Comparison of ENCODE assay signal across 8 cellular contexts in the genomic region with DNA sequence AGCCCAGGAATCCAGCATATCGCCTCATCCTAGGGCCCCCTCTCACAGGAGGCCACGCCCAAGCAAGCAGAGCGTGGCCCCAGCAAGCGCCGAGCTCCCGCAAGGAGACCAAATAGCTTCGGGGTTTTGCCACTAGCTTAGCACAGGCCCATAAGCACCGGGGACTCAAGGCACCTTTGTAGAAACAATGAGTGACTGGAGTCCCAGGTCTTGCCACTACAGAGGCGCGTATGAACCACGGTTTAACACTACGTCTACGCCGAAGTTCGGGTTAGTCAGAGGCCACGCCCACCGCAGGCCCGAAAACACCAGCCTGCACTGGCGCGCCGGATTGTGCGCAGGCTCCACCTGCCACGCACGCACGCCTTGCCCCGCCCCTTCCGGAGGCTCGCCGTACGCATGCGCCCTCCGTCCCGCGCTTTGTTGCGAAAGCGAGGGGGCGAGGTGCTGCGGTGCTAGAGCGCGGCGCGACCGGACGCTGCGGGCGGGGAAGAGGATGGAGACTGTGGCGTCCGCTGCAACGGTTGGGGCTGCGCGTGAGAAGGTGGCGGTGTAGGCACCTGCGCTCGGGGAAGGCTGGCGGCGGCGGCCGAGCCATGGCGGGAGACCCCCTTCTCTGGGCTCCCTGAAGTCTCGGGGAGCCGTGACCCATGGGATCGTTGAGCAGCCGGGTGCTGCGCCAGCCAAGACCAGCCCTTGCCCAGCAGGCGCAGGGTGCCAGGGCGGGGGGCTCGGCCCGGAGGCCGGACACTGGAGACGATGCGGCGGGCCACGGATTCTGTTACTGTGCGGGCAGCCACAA. TPM values are rescaled to one million over a fixed set of nuclear protein-coding genes. Genes with fewer than 3 reads are reported as not detected.
DNase-seq lines count a peak whose midpoint lies in the region; ATAC-seq and TF ChIP-seq lines count a peak whose summit lies in the region.

Gene GMCL1 (plus strand): TSS at position 418 of the 802 bp plus-strand sequence. CDS start 233 bp downstream, at position 651.

- TF ChIP-seq CTCF in KMS-11 (conservative IDR thresholded peaks at IDR 0.05; ENCODE audit: low read depth, low read length) (no peak), Panc1 (IDR thresholded peaks at IDR 0.05) (no peak), esophagus muscularis mucosa (IDR thresholded peaks at IDR 0.05) (peak in 2 of 3 experiments; percentile 22 to 36)

- H3K79me2 ChIP-seq in KMS-11 (ENCODE audit: insufficient read depth, low read depth), result peaks cover 39% of the 10 kb centered on the region

- no TSS peak for BruUV-seq in Panc1 (replicated peaks; lab: Mats Ljungman, UMichigan)

- H3K9me3 ChIP-seq in Panc1 (ENCODE audit: control insufficient read depth, insufficient read depth, low read depth, low read length), result no peaks in the 10 kb centered on the region
- H3K9me3 ChIP-seq in esophagus muscularis mucosa, result no peaks in the 10 kb centered on the region
- H3K9me3 ChIP-seq in muscle layer of duodenum (ENCODE audit: control insufficient read depth in 1 of 2, low read length in 2 of 2), result no peaks in the 10 kb centered on the region

- in situ Hi-C loops in Panc1 (cut with HindIII; ENCODE audit: low pct_unique_long_range_greater_than_20kb, low sequenced_read_pairs), result no loop called here

- H3K27me3 ChIP-seq in KMS-11 (ENCODE audit: insufficient read depth, low read depth) (no peaks in the 10 kb centered on the region), Panc1 (ENCODE audit: control insufficient read depth, insufficient read depth, low read length) (no peaks in the 10 kb centered on the region), esophagus muscularis mucosa (no peaks in the 10 kb centered on the region), muscle layer of duodenum (ENCODE audit: low read depth, low read length) (no peaks in the 10 kb centered on the region)

- no peaks in the 10 kb centered on the region for H3K27me3 Mint-ChIP-seq in activated T-cell treated with anti-CD3 and anti-CD28 coated beads, Interleukin-2, amount 50 U/mL, for 4 hours (ENCODE audit: low read depth)

- intact Hi-C loops in Panc1 (cut with micrococcal nuclease; ENCODE audit: unreplicated experiment) (no loop called here), esophagus muscularis mucosa (cut with DNase I) (no loop called here)

- POLR2A ChIA-PET in Panc1 (lab: Charles Lee), result interaction anchor here (0.6 to 1.0 kb wide), 4 partner anchors 78 to 307 kb away, joined by 3 to 11 read pairs (median 6); partner anchors contain the start of gene ANXA4

- peak within 1 kb of the TSS; percentile 57 for H3K9ac ChIP-seq in KMS-11

- CTCF ChIA-PET in Panc1 (lab: Charles Lee), result interaction anchor here (0.6 kb wide), 1 partner anchor 105 kb away, joined by 3 read pairs; no protein-coding TSS in a partner anchor

- H3K4me3 Mint-ChIP-seq in activated T-cell treated with anti-CD3 and anti-CD28 coated beads, Interleukin-2, amount 50 U/mL, for 4 hours, result peak within 1 kb of the TSS; percentile 94

- H3K4me1 ChIP-seq in KMS-11 (ENCODE audit: low read depth, poor library complexity, severe bottlenecking), result peaks cover 32% of the 10 kb centered on the region
- peaks cover 9% of the 10 kb centered on the region for H3K4me1 ChIP-seq in Panc1 (ENCODE audit: control insufficient read depth, insufficient read depth, low read length)
- H3K4me1 ChIP-seq in esophagus muscularis mucosa, result peaks cover 22 to 43% (median 33%) of the 10 kb centered on the region in 4 donors
- peaks cover 0 to 19% of the 10 kb centered on the region in 2 donors for H3K4me1 ChIP-seq in muscle layer of duodenum (ENCODE audit: control insufficient read depth in 1 of 2, insufficient read depth in 2 of 2, low read length in 2 of 2)

- peaks cover 42% of the 10 kb centered on the region for H3K4me1 Mint-ChIP-seq in activated T-cell treated with anti-CD3 and anti-CD28 coated beads, Interleukin-2, amount 50 U/mL, for 4 hours (ENCODE audit: low read depth)

- DNase-seq in DMS79 treated with DMSO at 0.1 percent for 48 hours (lab: John Stamatoyannopoulos, UW) (peak; percentile 91), Panc1 (ENCODE audit: low read depth, low spot score) (peak; percentile 86), esophagus muscularis mucosa (ENCODE audit: extremely low spot score) (peak; percentile 99)
- DNase-seq in activated T-cell treated with anti-CD3 and anti-CD28 coated beads, Interleukin-2, amount 50 U/mL, for 4 hours, result peak; percentile 99
- DNase-seq in stimulated activated CD8-positive, alpha-beta memory T cell treated with anti-CD3 and anti-CD28 coated beads, Interleukin-7, amount 100 ng/mL, for 24 hours (ENCODE audit: low read depth), result peak; percentile 98

- TF ChIP-seq POLR2A in esophagus muscularis mucosa (IDR thresholded peaks at IDR 0.05; ENCODE audit: low read depth), result peak; percentile 63

- peak within 1 kb of the TSS; percentile 94 for H3K4me2 ChIP-seq in KMS-11

- no peak for TF ChIP-seq EP300 in esophagus muscularis mucosa (IDR thresholded peaks at IDR 0.05)

- WGBS in esophagus muscularis mucosa, result 0% methylated on average over 1 of the region's 74 CpGs

- H4K20me1 ChIP-seq in KMS-11 (ENCODE audit: insufficient read depth), result no peaks in the 10 kb centered on the region

- peaks cover 3% of the 10 kb centered on the region for H3K36me3 Mint-ChIP-seq in activated T-cell treated with anti-CD3 and anti-CD28 coated beads, Interleukin-2, amount 50 U/mL, for 4 hours (ENCODE audit: insufficient read depth)

- H3K27ac ChIP-seq in KMS-11, result peak within 1 kb of the TSS; percentile 71
- H3K27ac ChIP-seq in Panc1 (ENCODE audit: low read length), result peak within 1 kb of the TSS; percentile 95
- peak within 1 kb of the TSS; percentile 86 to 97 (median 94) for H3K27ac ChIP-seq in esophagus muscularis mucosa (replicated peaks in 1 of 4)
- H3K27ac ChIP-seq in muscle layer of duodenum (ENCODE audit: low read length), result peak within 1 kb of the TSS; percentile 99

- H3K36me3 ChIP-seq in KMS-11 (ENCODE audit: insufficient read depth), result no peaks in the 10 kb centered on the region
- H3K36me3 ChIP-seq in Panc1 (ENCODE audit: control insufficient read depth, insufficient read depth, low read length), result no peaks in the 10 kb centered on the region
- peaks cover 0 to 3% (median 0%) of the 10 kb centered on the region in 4 donors for H3K36me3 ChIP-seq in esophagus muscularis mucosa
- H3K36me3 ChIP-seq in muscle layer of duodenum (ENCODE audit: control insufficient read depth in 1 of 2, insufficient read depth in 2 of 2, low read length in 2 of 2), result no peaks in the 10 kb centered on the region

- ATAC-seq in GM21786 (IDR thresholded peaks at IDR 0.05; ENCODE audit: unreplicated experiment), result peak; percentile 89
- peak; percentile 98 for ATAC-seq in Panc1
- peak; percentile 95 to 98 for ATAC-seq in activated T-cell treated with anti-CD3 and anti-CD28 coated beads, Interleukin-2, amount 50 U/mL, for 4 hours

- peak within 1 kb of the TSS; percentile 88 for H3K4me3 ChIP-seq in KMS-11 (IDR thresholded peaks at IDR 0.05; ENCODE audit: insufficient read depth, low read depth, low read length)
- H3K4me3 ChIP-seq in Panc1 (ENCODE audit: low read depth in 2 of 2, low read length in 2 of 2), result peak within 1 kb of the TSS; percentile 84 to 95
- peak within 1 kb of the TSS; percentile 66 to 99 (median 96) for H3K4me3 ChIP-seq in esophagus muscularis mucosa
- H3K4me3 ChIP-seq in muscle layer of duodenum (ENCODE audit: low read depth in 1 of 2, low read length in 2 of 2), result peak within 1 kb of the TSS; percentile 90 to 98

- H2AFZ ChIP-seq in KMS-11 (ENCODE audit: low read depth), result peak within 1 kb of the TSS; percentile 92

- no peaks in the 10 kb centered on the region for H3K9me3 Mint-ChIP-seq in activated T-cell treated with anti-CD3 and anti-CD28 coated beads, Interleukin-2, amount 50 U/mL, for 4 hours

RNA-seq across cellular contexts. Expression of gene GMCL1, which starts in this region (rescaled TPM):
- 13.2 TPM for total RNA-seq in Panc1 (2021; ENCODE audit: unreplicated experiment)
- polyA plus RNA-seq in Panc1 (2012; ENCODE audit: insufficient read length), result 24.8 TPM
- 10 to 100 TPM; 10.4 to 16.4 (median 12.3) TPM for total RNA-seq in activated T-cell treated with anti-CD3 and anti-CD28 coated beads, Interleukin-2, amount 50 U/mL, for 4 hours
- total RNA-seq in esophagus muscularis mucosa, result 10 to 100 TPM in 2 of 4 donors, 1 to 10 TPM in 2; 9.5 to 13.7 (median 10.3) TPM

Comparison
In these comparisons a context has a peak if more than half of its experiments do, and no peak if none do; other contexts are left out.
1. Peak in every context shown above with its lines: DNase-seq, ATAC-seq, H3K4me3 ChIP-seq and H3K27ac ChIP-seq.
2. CTCF ChIP-seq: peak in esophagus muscularis mucosa (2 of 3); none in KMS-11 (single experiment) and Panc1 (single experiment).